In genomic region chr17:35808962-35809854, GRCh38 we compare ENCODE assay signal across 1 cellular context.
TF ChIP-seq lines count a peak whose summit lies in the region.

TSS of gene TAF15 (plus strand) at chr17:35809484. CDS start at chr17:35809570, 86 bp downstream.

TF ChIP-seq in K562, 482 proteins besides CTCF, POLR2A, EP300 and RAD21 (continued from another document and continues in another):
- TF ChIP-seq SIN3A (IDR thresholded peaks at IDR 0.05; ENCODE audit: borderline replicate concordance in 2 of 2, control insufficient read depth in 1 of 2, low read depth in 2 of 2, low read length in 2 of 2) = peak; percentile 59 to 65; a peak in 2 of 4 replicates
- peak; percentile 26; the same call in 1 of the 2 replicates for TF ChIP-seq GABPA (tag; conservative IDR thresholded peaks at IDR 0.05; ENCODE audit: low read depth)
- TF ChIP-seq NKRF (IDR thresholded peaks at IDR 0.05; ENCODE audit: borderline replicate concordance) = peak; percentile 85; the same call in 1 of the 2 replicates
- TF ChIP-seq GTF2F1 (IDR thresholded peaks at IDR 0.05; ENCODE audit: low read depth, low read length) = peak; percentile 81
- TF ChIP-seq LCOR (CRISPR knock-in tag; IDR thresholded peaks at IDR 0.05) = peak; percentile 74
- no peak for TF ChIP-seq NR2C1 (IDR thresholded peaks at IDR 0.05)
- no peak for TF ChIP-seq NR2C1 (tag; IDR thresholded peaks at IDR 0.05)
- TF ChIP-seq ZNF717 (CRISPR knock-in tag; IDR thresholded peaks at IDR 0.05) = no peak
- no peak for TF ChIP-seq SMARCB1 (IDR thresholded peaks at IDR 0.05; ENCODE audit: insufficient read length, low read depth)
- TF ChIP-seq JUNB (CRISPR knock-in tag; conservative IDR thresholded peaks at IDR 0.05) = peak; percentile 45; the same call in 1 of the 2 replicates
- TF ChIP-seq ZBTB26 (CRISPR knock-in tag; IDR thresholded peaks at IDR 0.05) = 0 out of 2 replicates have a peak, but pooled peaks have one; percentile 63
- TF ChIP-seq MTA3 (IDR thresholded peaks at IDR 0.05; ENCODE audit: borderline replicate concordance) = peak; percentile 87
- TF ChIP-seq PREB (CRISPR knock-in tag; IDR thresholded peaks at IDR 0.05) = 0 out of 2 replicates have a peak, but pooled peaks have one; percentile 82
- TF ChIP-seq HLTF (IDR thresholded peaks at IDR 0.05) = 0 out of 2 replicates have a peak, but pooled peaks have one; percentile 31
- no peak for TF ChIP-seq MCM5 (IDR thresholded peaks at IDR 0.05; ENCODE audit: low read depth)
- TF ChIP-seq ZNF592 (IDR thresholded peaks at IDR 0.05) = 0 out of 2 replicates have a peak, but pooled peaks have one; percentile 13
- peak in 1 of 2 experiments; percentile 30; a peak in 1 of 4 replicates for TF ChIP-seq KDM1A (IDR thresholded peaks at IDR 0.05)
- peak; percentile 73 for TF ChIP-seq DMBX1 (CRISPR knock-in tag; IDR thresholded peaks at IDR 0.05; ENCODE audit: borderline replicate concordance)
- peak; percentile 83 for TF ChIP-seq HNRNPL (IDR thresholded peaks at IDR 0.05; ENCODE audit: low read depth, low read length)
- TF ChIP-seq YBX1 (IDR thresholded peaks at IDR 0.05) = no peak
- TF ChIP-seq POLR2AphosphoS2 (IDR thresholded peaks at IDR 0.05; ENCODE audit: low read length) = peak; percentile 89; the same call in 1 of the 2 replicates
- TF ChIP-seq, protein P1, sequence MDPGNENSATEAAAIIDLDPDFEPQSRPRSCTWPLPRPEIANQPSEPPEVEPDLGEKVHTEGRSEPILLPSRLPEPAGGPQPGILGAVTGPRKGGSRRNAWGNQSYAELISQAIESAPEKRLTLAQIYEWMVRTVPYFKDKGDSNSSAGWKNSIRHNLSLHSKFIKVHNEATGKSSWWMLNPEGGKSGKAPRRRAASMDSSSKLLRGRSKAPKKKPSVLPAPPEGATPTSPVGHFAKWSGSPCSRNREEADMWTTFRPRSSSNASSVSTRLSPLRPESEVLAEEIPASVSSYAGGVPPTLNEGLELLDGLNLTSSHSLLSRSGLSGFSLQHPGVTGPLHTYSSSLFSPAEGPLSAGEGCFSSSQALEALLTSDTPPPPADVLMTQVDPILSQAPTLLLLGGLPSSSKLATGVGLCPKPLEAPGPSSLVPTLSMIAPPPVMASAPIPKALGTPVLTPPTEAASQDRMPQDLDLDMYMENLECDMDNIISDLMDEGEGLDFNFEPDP (CRISPR knock-in tag; IDR thresholded peaks at IDR 0.05) = no peak
- peak; percentile 99 for TF ChIP-seq TAF1 (IDR thresholded peaks at IDR 0.05; ENCODE audit: control insufficient read depth, extremely low read depth, insufficient read depth, low read length, severe bottlenecking)
- no peak for TF ChIP-seq NCOA4 (IDR thresholded peaks at IDR 0.05; ENCODE audit: partially characterized antibody)
- no peak for TF ChIP-seq SLC30A9 (CRISPR knock-in tag; IDR thresholded peaks at IDR 0.05)
- peak; percentile 74 for TF ChIP-seq RBM25 (IDR thresholded peaks at IDR 0.05; ENCODE audit: low read depth, low read length, severe bottlenecking)
- TF ChIP-seq, protein P2, sequence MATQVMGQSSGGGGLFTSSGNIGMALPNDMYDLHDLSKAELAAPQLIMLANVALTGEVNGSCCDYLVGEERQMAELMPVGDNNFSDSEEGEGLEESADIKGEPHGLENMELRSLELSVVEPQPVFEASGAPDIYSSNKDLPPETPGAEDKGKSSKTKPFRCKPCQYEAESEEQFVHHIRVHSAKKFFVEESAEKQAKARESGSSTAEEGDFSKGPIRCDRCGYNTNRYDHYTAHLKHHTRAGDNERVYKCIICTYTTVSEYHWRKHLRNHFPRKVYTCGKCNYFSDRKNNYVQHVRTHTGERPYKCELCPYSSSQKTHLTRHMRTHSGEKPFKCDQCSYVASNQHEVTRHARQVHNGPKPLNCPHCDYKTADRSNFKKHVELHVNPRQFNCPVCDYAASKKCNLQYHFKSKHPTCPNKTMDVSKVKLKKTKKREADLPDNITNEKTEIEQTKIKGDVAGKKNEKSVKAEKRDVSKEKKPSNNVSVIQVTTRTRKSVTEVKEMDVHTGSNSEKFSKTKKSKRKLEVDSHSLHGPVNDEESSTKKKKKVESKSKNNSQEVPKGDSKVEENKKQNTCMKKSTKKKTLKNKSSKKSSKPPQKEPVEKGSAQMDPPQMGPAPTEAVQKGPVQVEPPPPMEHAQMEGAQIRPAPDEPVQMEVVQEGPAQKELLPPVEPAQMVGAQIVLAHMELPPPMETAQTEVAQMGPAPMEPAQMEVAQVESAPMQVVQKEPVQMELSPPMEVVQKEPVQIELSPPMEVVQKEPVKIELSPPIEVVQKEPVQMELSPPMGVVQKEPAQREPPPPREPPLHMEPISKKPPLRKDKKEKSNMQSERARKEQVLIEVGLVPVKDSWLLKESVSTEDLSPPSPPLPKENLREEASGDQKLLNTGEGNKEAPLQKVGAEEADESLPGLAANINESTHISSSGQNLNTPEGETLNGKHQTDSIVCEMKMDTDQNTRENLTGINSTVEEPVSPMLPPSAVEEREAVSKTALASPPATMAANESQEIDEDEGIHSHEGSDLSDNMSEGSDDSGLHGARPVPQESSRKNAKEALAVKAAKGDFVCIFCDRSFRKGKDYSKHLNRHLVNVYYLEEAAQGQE (CRISPR knock-in tag; IDR thresholded peaks at IDR 0.05; ENCODE audit: low read depth) = no peak
- no peak for TF ChIP-seq CHD2 (IDR thresholded peaks at IDR 0.05; ENCODE audit: low read depth, low read length)
- TF ChIP-seq, protein P3, sequence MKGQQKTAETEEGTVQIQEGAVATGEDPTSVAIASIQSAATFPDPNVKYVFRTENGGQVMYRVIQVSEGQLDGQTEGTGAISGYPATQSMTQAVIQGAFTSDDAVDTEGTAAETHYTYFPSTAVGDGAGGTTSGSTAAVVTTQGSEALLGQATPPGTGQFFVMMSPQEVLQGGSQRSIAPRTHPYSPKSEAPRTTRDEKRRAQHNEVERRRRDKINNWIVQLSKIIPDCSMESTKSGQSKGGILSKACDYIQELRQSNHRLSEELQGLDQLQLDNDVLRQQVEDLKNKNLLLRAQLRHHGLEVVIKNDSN (CRISPR knock-in tag; IDR thresholded peaks at IDR 0.05) = no peak
- TF ChIP-seq ZNF175 (CRISPR knock-in tag; IDR thresholded peaks at IDR 0.05; ENCODE audit: low read depth) = no peak
- TF ChIP-seq RREB1 (CRISPR knock-in tag; IDR thresholded peaks at IDR 0.05) = 0 out of 2 replicates have a peak, but pooled peaks have one; percentile 16
- TF ChIP-seq ZC3H8 (IDR thresholded peaks at IDR 0.05) = no peak
- peak; percentile 49; the same call in 1 of the 2 replicates for TF ChIP-seq MIER1 (IDR thresholded peaks at IDR 0.05; ENCODE audit: low read depth)
- peak; percentile 99 for TF ChIP-seq MBD2 (IDR thresholded peaks at IDR 0.05; ENCODE audit: borderline replicate concordance, low read depth)
- TF ChIP-seq IRF2 (CRISPR knock-in tag; IDR thresholded peaks at IDR 0.05) = no peak
- TF ChIP-seq POLR2H (tag; IDR thresholded peaks at IDR 0.05; ENCODE audit: low read depth) = peak; percentile 97
- TF ChIP-seq TFAM (CRISPR knock-in tag; conservative IDR thresholded peaks at IDR 0.05) = no peak
- TF ChIP-seq ATF1 (CRISPR knock-in tag; IDR thresholded peaks at IDR 0.05) = no peak
- TF ChIP-seq ATF1 (tag; IDR thresholded peaks at IDR 0.05) = peak; percentile 82
- TF ChIP-seq RBBP5 (IDR thresholded peaks at IDR 0.05; ENCODE audit: borderline replicate concordance, insufficient read depth, low read length, poor library complexity, severe bottlenecking) = peak; percentile 90
- TF ChIP-seq ZNF766 (CRISPR knock-in tag; conservative IDR thresholded peaks at IDR 0.05) = no peak
- peak; percentile 93 for TF ChIP-seq ASH1L (IDR thresholded peaks at IDR 0.05; ENCODE audit: borderline replicate concordance, low read depth, partially characterized antibody)
- no peak for TF ChIP-seq ZNF780A (CRISPR knock-in tag; IDR thresholded peaks at IDR 0.05)
- peak; percentile 100 for TF ChIP-seq ATF7 (IDR thresholded peaks at IDR 0.05)
- peak; percentile 90 for TF ChIP-seq CHCHD3 (CRISPR knock-in tag; IDR thresholded peaks at IDR 0.05)
